Comparison of ENCODE assay signal across 11 cellular contexts in the genomic region with DNA sequence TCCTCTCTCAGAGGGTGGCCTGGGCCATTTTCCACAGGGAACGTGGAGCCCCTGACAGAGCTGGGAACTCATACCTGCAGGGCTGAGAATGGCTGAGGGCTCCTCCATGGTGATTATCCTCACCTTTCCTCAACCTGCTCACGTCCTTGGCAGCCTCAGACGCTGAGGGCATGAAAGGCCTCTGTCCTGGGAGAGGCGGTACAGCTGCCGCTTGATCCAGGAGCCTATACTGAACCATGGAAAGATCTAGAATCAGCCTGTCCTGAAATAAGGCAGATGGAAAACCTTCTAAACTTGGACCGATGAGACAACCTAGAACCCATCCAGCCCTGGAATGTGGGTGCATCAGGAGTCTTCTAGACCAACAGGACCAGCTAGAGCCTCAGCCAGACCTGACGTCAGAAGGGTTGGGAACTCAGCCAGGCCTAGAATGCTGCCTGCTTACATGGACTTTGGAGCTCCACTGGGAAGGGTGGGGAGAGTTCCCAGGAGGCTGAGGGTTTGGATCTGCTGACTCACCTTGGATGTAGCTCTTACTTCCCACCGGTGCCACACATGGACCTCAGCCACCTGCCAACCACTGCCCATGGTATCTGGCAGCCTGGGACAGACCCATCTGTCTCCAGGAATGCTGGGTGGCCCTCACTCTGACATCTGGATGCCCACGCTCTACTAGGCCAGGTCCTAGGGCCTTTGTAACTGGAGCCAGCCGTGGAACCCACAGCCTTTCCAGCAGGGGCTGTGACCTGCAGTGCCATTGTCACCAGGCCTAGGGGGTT. TPM values are rescaled to one million over a fixed set of nuclear protein-coding genes. Genes with fewer than 3 reads are reported as not detected.
DNase-seq lines count a peak whose midpoint lies in the region; ATAC-seq and TF ChIP-seq lines count a peak whose summit lies in the region.
"Had no signal": no experiment of that assay in that cellular context is flagged by ENCODE, and none has a peak within 500 bp of the region (broad histone marks: within the 10 kb centered on the region; RNA-seq: fewer than 3 reads in every experiment).

No MANE protein-coding gene starts in this region.

- H3K27me3 ChIP-seq in dorsolateral prefrontal cortex (no peaks in the 10 kb centered on the region), layer of hippocampus (ENCODE audit: control insufficient read depth, insufficient read depth, low read length) (no peaks in the 10 kb centered on the region), SJCRH30 (no peaks in the 10 kb centered on the region)

- H3K27ac ChIP-seq in dorsolateral prefrontal cortex (peak overlapping the region in 31 of 59 donors; percentile 11 to 79 (median 46)), layer of hippocampus (ENCODE audit: low read depth, low read length) (peak overlapping the region; percentile 81), temporal lobe (ENCODE audit: low read depth, low read length) (peak overlapping the region; percentile 50), SJCRH30 (no peak overlapping the region)
- H3K27ac ChIP-seq: SK-N-MC had no signal

- no peak for ATAC-seq in HG02623 (IDR thresholded peaks at IDR 0.05; ENCODE audit: unreplicated experiment)

- DNase-seq in HuH-7 (ENCODE audit: low spot score) = peak; percentile 93
- DNase-seq in dorsolateral prefrontal cortex = peak in 4 of 10 donors; percentile 30 to 48 (median 40)
- no peak for DNase-seq in activated naive CD4-positive, alpha-beta T cell treated with anti-CD3 and anti-CD28 coated beads, Interleukin-2, amount 50 U/mL, for 16 hours
- no peak for DNase-seq in SJCRH30
- DNase-seq in mesenteric fat pad (ENCODE audit: low spot score) = no peak
- DNase-seq: activated CD4-positive, alpha-beta memory T cell treated with anti-CD3 and anti-CD28 coated beads for 36 hours; NCI-H510A treated with DMSO at 0.1 percent for 48 hours had no signal

- intact Hi-C loops in dorsolateral prefrontal cortex (cut with DNase I) = loop anchor here in 1 of 2 donors (10.0 kb wide), 1 partner anchor 191 kb away; no protein-coding TSS in a partner anchor

- H3K36me3 ChIP-seq in SJCRH30 = peaks cover 39% of the 10 kb centered on the region

- H3K4me3 ChIP-seq in dorsolateral prefrontal cortex (no peak overlapping the region), SJCRH30 (no peak overlapping the region)
- H3K4me3 ChIP-seq: SK-N-MC had no signal

- no peak for TF ChIP-seq CTCF in dorsolateral prefrontal cortex (IDR thresholded peaks at IDR 0.05 in 54 of 56, conservative IDR thresholded peaks at IDR 0.05 in 2 of 56; ENCODE audit: low read depth in 1 of 56, partially characterized antibody in 56 of 56)

- no peaks in the 10 kb centered on the region for H3K4me1 ChIP-seq in SJCRH30

- H3K9me3 ChIP-seq in SJCRH30 (replicated peaks) = no peaks in the 10 kb centered on the region

RNA-seq across cellular contexts. Expression of a gene that starts 7.5 kb away (rescaled TPM):
- total RNA-seq in dorsolateral prefrontal cortex = 10 to 100 TPM; 12.3 to 56.4 (median 26.3) TPM
- total RNA-seq in temporal lobe = 112 TPM
- 38.8 and 42.0 TPM in 2 replicates for total RNA-seq in SJCRH30 (2014; rRNA removed; shearing (Covaris generic))
- 18.4 TPM for total RNA-seq in mesenteric fat pad
